1 cellular context compared by ENCODE assay signal in genomic region chr16:4945560-4946502, GRCh38.
TF ChIP-seq lines count a peak whose summit lies in the region.

No MANE protein-coding gene starts in this region.

TF ChIP-seq in HepG2, 621 proteins besides CTCF, POLR2A, EP300 and RAD21 (continued from another document and continues in another):
- TF ChIP-seq ZBTB34 (CRISPR knock-in tag; IDR thresholded peaks at IDR 0.05) (no peak), TEAD2 (CRISPR knock-in tag; IDR thresholded peaks at IDR 0.05) (no peak), RBM22 (optimal IDR thresholded peaks at IDR 0.05; ENCODE audit: low read length) (no peak), NR2F1 (CRISPR knock-in tag; IDR thresholded peaks at IDR 0.05) (0 out of 4 replicates have a peak, but pooled peaks of 1 of the 2 experiments have one; percentile 13), ZNF780A (CRISPR knock-in tag; IDR thresholded peaks at IDR 0.05) (no peak), AKNA (CRISPR knock-in tag; IDR thresholded peaks at IDR 0.05; ENCODE audit: borderline replicate concordance) (no peak), ZNF703 (CRISPR knock-in tag; IDR thresholded peaks at IDR 0.05; ENCODE audit: borderline replicate concordance) (no peak), PPARG (CRISPR knock-in tag; conservative IDR thresholded peaks at IDR 0.05) (no peak), JUNB (CRISPR knock-in tag; IDR thresholded peaks at IDR 0.05; ENCODE audit: borderline replicate concordance) (no peak), TBX2 (CRISPR knock-in tag; IDR thresholded peaks at IDR 0.05; ENCODE audit: borderline replicate concordance) (no peak), ZBTB40 (IDR thresholded peaks at IDR 0.05) (no peak), ZBTB40 (CRISPR knock-in tag; IDR thresholded peaks at IDR 0.05) (no peak), RFX3 (CRISPR knock-in tag; IDR thresholded peaks at IDR 0.05) (no peak), POGZ (CRISPR knock-in tag; IDR thresholded peaks at IDR 0.05) (no peak), REPIN1 (CRISPR knock-in tag; IDR thresholded peaks at IDR 0.05; ENCODE audit: borderline replicate concordance, low read depth) (no peak), ZBTB42 (CRISPR knock-in tag; IDR thresholded peaks at IDR 0.05) (no peak), CEBPG (CRISPR knock-in tag; IDR thresholded peaks at IDR 0.05) (no peak), ZSCAN9 (CRISPR knock-in tag; IDR thresholded peaks at IDR 0.05; ENCODE audit: borderline replicate concordance) (no peak), AHR (CRISPR knock-in tag; IDR thresholded peaks at IDR 0.05) (no peak), ZNF788 (CRISPR knock-in tag; IDR thresholded peaks at IDR 0.05; ENCODE audit: borderline replicate concordance) (peak; percentile 38; the same call in 1 of the 2 replicates), IKZF4 (CRISPR knock-in tag; IDR thresholded peaks at IDR 0.05; ENCODE audit: borderline replicate concordance, low read depth, not compliant biosample characterization) (no peak), MTF1 (CRISPR knock-in tag; IDR thresholded peaks at IDR 0.05) (no peak), RBM39 (IDR thresholded peaks at IDR 0.05; ENCODE audit: low read depth, low read length, poor library complexity, severe bottlenecking) (no peak), SKI (IDR thresholded peaks at IDR 0.05; ENCODE audit: partially characterized antibody) (no peak), SIX4 (CRISPR knock-in tag; IDR thresholded peaks at IDR 0.05) (no peak), ZNF850 (CRISPR knock-in tag; conservative IDR thresholded peaks at IDR 0.05) (no peak), FOSL2 (CRISPR knock-in tag; IDR thresholded peaks at IDR 0.05) (peak; percentile 35; the same call in 1 of the 2 replicates), IRX3 (CRISPR knock-in tag; IDR thresholded peaks at IDR 0.05; ENCODE audit: borderline replicate concordance, low read depth) (no peak), ARID2 (CRISPR knock-in tag; IDR thresholded peaks at IDR 0.05; ENCODE audit: borderline replicate concordance) (no peak), PBX2 (CRISPR knock-in tag; IDR thresholded peaks at IDR 0.05) (no peak), ZNF547 (CRISPR knock-in tag; IDR thresholded peaks at IDR 0.05) (no peak), ZNF83 (CRISPR knock-in tag; IDR thresholded peaks at IDR 0.05; ENCODE audit: borderline replicate concordance) (no peak), FOSL1 (CRISPR knock-in tag; IDR thresholded peaks at IDR 0.05; ENCODE audit: borderline replicate concordance) (no peak), ZZZ3 (CRISPR knock-in tag; IDR thresholded peaks at IDR 0.05; ENCODE audit: borderline replicate concordance) (no peak), KDM1A (CRISPR knock-in tag; IDR thresholded peaks at IDR 0.05) (peak; percentile 13; the same call in 1 of the 2 replicates), ZBED4 (CRISPR knock-in tag; IDR thresholded peaks at IDR 0.05; ENCODE audit: borderline replicate concordance) (no peak), TFAP4 (IDR thresholded peaks at IDR 0.05; ENCODE audit: borderline replicate concordance, low read depth) (no peak), ZNF576 (CRISPR knock-in tag; IDR thresholded peaks at IDR 0.05) (no peak), ZNF598 (CRISPR knock-in tag; IDR thresholded peaks at IDR 0.05; ENCODE audit: borderline replicate concordance) (no peak), ZNF597 (CRISPR knock-in tag; IDR thresholded peaks at IDR 0.05) (no peak)
